8 cellular contexts compared by ENCODE assay signal in the genomic region with DNA sequence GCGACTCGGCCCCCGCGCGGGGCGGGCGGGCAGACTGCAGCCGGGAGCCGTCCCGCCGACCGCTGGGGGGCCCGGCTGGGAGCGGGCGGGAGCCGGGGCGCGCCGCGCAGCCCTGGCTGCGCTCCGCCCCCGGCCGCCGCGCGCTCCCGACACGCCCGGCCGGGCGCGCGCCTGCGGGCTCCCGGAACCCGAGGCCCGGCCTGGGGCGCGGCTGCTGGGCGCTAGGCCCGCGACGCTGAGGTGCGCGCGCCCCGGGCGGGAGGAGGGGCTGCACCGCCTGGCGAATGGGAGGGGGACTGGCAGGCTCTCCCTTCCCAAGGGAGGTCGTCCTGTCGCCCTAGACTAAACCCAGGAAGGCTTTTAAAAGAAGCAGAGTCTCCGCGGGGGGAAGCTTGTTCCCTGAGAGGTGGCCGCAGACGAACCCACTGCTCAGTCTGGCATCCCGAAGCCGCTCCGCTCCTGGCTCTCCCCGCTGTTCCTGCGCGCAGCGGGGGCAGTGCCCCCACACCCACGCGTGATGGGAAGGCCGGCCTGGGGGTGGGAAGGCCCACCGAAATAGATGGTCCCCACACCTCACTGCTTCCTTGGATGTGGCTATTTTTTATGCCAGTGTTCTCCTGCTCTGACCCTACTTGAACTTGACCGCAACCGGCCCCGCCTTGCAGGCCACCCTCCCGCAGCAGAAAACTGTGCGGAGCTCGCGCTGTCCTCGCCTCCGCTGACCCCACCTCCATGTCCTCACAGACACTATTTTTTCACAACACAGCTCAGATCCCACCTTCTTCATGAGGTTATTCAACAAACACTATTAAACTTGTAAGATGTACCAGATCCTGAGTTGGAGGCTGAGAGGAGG. TPM values are rescaled to one million over a fixed set of nuclear protein-coding genes. Genes with fewer than 3 reads are reported as not detected.
A peak's percentile ranks its signal among the peaks of the same experiment; 100 is the strongest.
DNase-seq lines count a peak whose midpoint lies in the region; ATAC-seq and TF ChIP-seq lines count a peak whose summit lies in the region.

A gene with protein sequence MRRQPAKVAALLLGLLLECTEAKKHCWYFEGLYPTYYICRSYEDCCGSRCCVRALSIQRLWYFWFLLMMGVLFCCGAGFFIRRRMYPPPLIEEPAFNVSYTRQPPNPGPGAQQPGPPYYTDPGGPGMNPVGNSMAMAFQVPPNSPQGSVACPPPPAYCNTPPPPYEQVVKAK (minus strand): TSS at position 125 of the 856 bp plus-strand sequence. CDS start 178 bp downstream, outside the sequence.

- dilution Hi-C loops in IMR-90 (cut with HindIII; ENCODE audit: low sequenced_read_pairs, unreplicated experiment): no loop called here

- H3K4me3 Mint-ChIP-seq in activated naive CD4-positive, alpha-beta T cell treated with anti-CD3 and anti-CD28 coated beads for 36 hours: peak within 1 kb of the TSS; percentile 91
- peak within 1 kb of the TSS; percentile 91 for H3K4me3 Mint-ChIP-seq in nephron progenitor cell

- peak within 1 kb of the TSS; percentile 82 for H4K5ac ChIP-seq in IMR-90 (ENCODE audit: low read depth, low read length)

- no peak for TF ChIP-seq POLR2A in IMR-90 (IDR thresholded peaks at IDR 0.05; ENCODE audit: low read depth, low read length)

- peak within 1 kb of the TSS; percentile 88 for H2BK120ac ChIP-seq in IMR-90 (ENCODE audit: low read depth, low read length)

- H3K36me3 Mint-ChIP-seq in activated naive CD4-positive, alpha-beta T cell treated with anti-CD3 and anti-CD28 coated beads for 36 hours (ENCODE audit: low read depth): peaks cover 9% of the 10 kb centered on the region
- H3K36me3 Mint-ChIP-seq in nephron progenitor cell (ENCODE audit: low read depth): peaks cover 8% of the 10 kb centered on the region

- H3K4me3 ChIP-seq in IMR-90 (ENCODE audit: insufficient read depth, low read depth, low read length): peak within 1 kb of the TSS; percentile 67
- H3K4me3 ChIP-seq in RWPE2 (ENCODE audit: severe bottlenecking): peak within 1 kb of the TSS; percentile 100
- H3K4me3 ChIP-seq in thoracic aorta: peak within 1 kb of the TSS; percentile 96

- in situ Hi-C loops in IMR-90 (cut with MboI; ENCODE audit: low sequenced_read_pairs): loop anchor here (25.0 kb wide), 1 partner anchor 810 kb away; a partner anchor contains a TSS

- H3K23ac ChIP-seq in IMR-90 (ENCODE audit: low read depth, low read length): peak within 1 kb of the TSS; percentile 93

- whole genome bisulfite sequencing in IMR-90 (ENCODE audit: extremely low coverage in 2 of 2, insufficient read length in 1 of 2), 2 experiments: 1% methylated on average over 40 of the region's 77 CpGs; no CpG with 5 or more reads in 1 of the 2 experiments

- peak within 1 kb of the TSS; percentile 69; the same call in 2 of the 3 replicates for H2BK15ac ChIP-seq in IMR-90 (ENCODE audit: low read depth, low read length)

- H3K9me1 ChIP-seq in IMR-90 (ENCODE audit: insufficient read depth, low read length): peaks cover 29% of the 10 kb centered on the region

- ATAC-seq in GM21528 (IDR thresholded peaks at IDR 0.05; ENCODE audit: low FRiP score, unreplicated experiment) (peak; percentile 43), IMR-90 (ENCODE audit: low read depth) (peak; percentile 74), RWPE2 (ENCODE audit: low read depth) (peak; percentile 32), foreskin keratinocyte (peak; percentile 58), thoracic aorta (ENCODE audit: insufficient number of reproducible peaks, low FRiP score, low read depth) (peak; percentile 82)

- H3K14ac ChIP-seq in IMR-90 (replicated peaks; ENCODE audit: low read depth, low read length): peak within 1 kb of the TSS; percentile 94

- no peaks in the 10 kb centered on the region for H3K27me3 Mint-ChIP-seq in activated naive CD4-positive, alpha-beta T cell treated with anti-CD3 and anti-CD28 coated beads for 36 hours (ENCODE audit: low read depth)
- H3K27me3 Mint-ChIP-seq in nephron progenitor cell (ENCODE audit: low read depth, poor library complexity): peaks cover 43% of the 10 kb centered on the region

- TF ChIP-seq CTCF in IMR-90 (conservative IDR thresholded peaks at IDR 0.05; ENCODE audit: low read depth, low read length) (no peak), RWPE2 (IDR thresholded peaks at IDR 0.05; ENCODE audit: poor library complexity, severe bottlenecking) (no peak), foreskin keratinocyte (conservative IDR thresholded peaks at IDR 0.05) (peak; percentile 0), nephron progenitor cell (IDR thresholded peaks at IDR 0.05) (no peak), thoracic aorta (IDR thresholded peaks at IDR 0.05) (no peak)

- no peak for TF ChIP-seq RAD21 in IMR-90 (IDR thresholded peaks at IDR 0.05; ENCODE audit: low read length)

- H3K27ac ChIP-seq in IMR-90 (ENCODE audit: insufficient read depth, low read length) (peak within 1 kb of the TSS; percentile 92), RWPE2 (ENCODE audit: poor library complexity, severe bottlenecking) (peak within 1 kb of the TSS; percentile 96), foreskin keratinocyte (peak within 1 kb of the TSS; percentile 79), thoracic aorta (peak within 1 kb of the TSS; percentile 91 to 95)

- H2AK9ac ChIP-seq in IMR-90 (replicated peaks; ENCODE audit: low read depth, low read length, poor library complexity): peak within 1 kb of the TSS; percentile 96

- H3K4ac ChIP-seq in IMR-90 (ENCODE audit: low read depth, low read length): peak within 1 kb of the TSS; percentile 79

- peak within 1 kb of the TSS; percentile 87 for H3K4me2 ChIP-seq in IMR-90 (ENCODE audit: low read depth, low read length)

- peaks cover 3 to 44% of the 10 kb centered on the region in 2 experiments; a peak in 3 of 4 replicates for H3K79me1 ChIP-seq in IMR-90 (ENCODE audit: low read depth in 1 of 2, low read length in 2 of 2)

- peak within 1 kb of the TSS; percentile 79 for H3K18ac ChIP-seq in IMR-90 (ENCODE audit: low read depth, low read length)

- H3K27me3 ChIP-seq in IMR-90 (ENCODE audit: control insufficient read depth, insufficient read depth, low read length) (no peaks in the 10 kb centered on the region), RWPE2 (ENCODE audit: insufficient read depth, poor library complexity, severe bottlenecking) (no peaks in the 10 kb centered on the region), foreskin keratinocyte (no peaks in the 10 kb centered on the region), thoracic aorta (replicated peaks; ENCODE audit: insufficient read depth) (no peaks in the 10 kb centered on the region)

- no TSS peak for BruUV-seq in IMR-90 (replicated peaks; lab: Mats Ljungman, UMichigan)

- H3K9me3 ChIP-seq in IMR-90 (ENCODE audit: control insufficient read depth, insufficient read depth, low read length) (no peaks in the 10 kb centered on the region), RWPE2 (ENCODE audit: severe bottlenecking) (no peaks in the 10 kb centered on the region), thoracic aorta (no peaks in the 10 kb centered on the region)

- H4K20me1 ChIP-seq in IMR-90 (ENCODE audit: insufficient read depth, low read length): peaks cover 18% of the 10 kb centered on the region

- peaks cover 63% of the 10 kb centered on the region for H3K4me1 Mint-ChIP-seq in activated naive CD4-positive, alpha-beta T cell treated with anti-CD3 and anti-CD28 coated beads for 36 hours (ENCODE audit: low read depth)
- H3K4me1 Mint-ChIP-seq in nephron progenitor cell: peaks cover 44% of the 10 kb centered on the region

- peak within 1 kb of the TSS; percentile 79 for H3K56ac ChIP-seq in IMR-90 (ENCODE audit: extremely low read depth, insufficient read depth, low read length)

- H2BK20ac ChIP-seq in IMR-90 (ENCODE audit: low read depth, low read length): peak within 1 kb of the TSS; percentile 64

- peak within 1 kb of the TSS; percentile 91 to 94 for H4K8ac ChIP-seq in IMR-90 (ENCODE audit: low read depth in 2 of 2, low read length in 2 of 2)

- peak within 1 kb of the TSS; percentile 77 for H2BK5ac ChIP-seq in IMR-90 (ENCODE audit: low read depth, low read length, poor library complexity, severe bottlenecking)

- peaks cover 28% of the 10 kb centered on the region for H3K4me1 ChIP-seq in IMR-90 (ENCODE audit: control insufficient read depth, insufficient read depth, low read length)
- H3K4me1 ChIP-seq in RWPE2 (ENCODE audit: insufficient read depth, poor library complexity, severe bottlenecking): peaks cover 33% of the 10 kb centered on the region
- H3K4me1 ChIP-seq in foreskin keratinocyte: peaks cover 19% of the 10 kb centered on the region
- peaks cover 44 to 54% of the 10 kb centered on the region in 2 donors for H3K4me1 ChIP-seq in thoracic aorta (ENCODE audit: control insufficient read depth in 1 of 2, low read depth in 2 of 2)

- CTCF ChIA-PET in IMR-90 (lab: Yijun Ruan, JAX): interaction anchor here (0.6 to 1.5 kb wide), 3 partner anchors 22 to 430 kb away, joined by 3 to 7 read pairs (median 3); no protein-coding TSS in a partner anchor
- CTCF ChIA-PET in activated naive CD4-positive, alpha-beta T cell treated with anti-CD3 and anti-CD28 coated beads for 36 hours (lab: Charles Lee): interaction anchor here (0.9 to 1.9 kb wide), 6 partner anchors 18 to 145 kb away, joined by 3 to 14 read pairs (median 4); no protein-coding TSS in a partner anchor

- H4K91ac ChIP-seq in IMR-90 (ENCODE audit: insufficient read depth, low read depth, low read length): peak within 1 kb of the TSS; percentile 82

- H3K9ac ChIP-seq in IMR-90 (ENCODE audit: low read depth, low read length): peak within 1 kb of the TSS; percentile 92

- H3K9me3 Mint-ChIP-seq in activated naive CD4-positive, alpha-beta T cell treated with anti-CD3 and anti-CD28 coated beads for 36 hours: no peaks in the 10 kb centered on the region
- H3K9me3 Mint-ChIP-seq in nephron progenitor cell: no peaks in the 10 kb centered on the region

- POLR2A ChIA-PET in IMR-90 (lab: Charles Lee; ENCODE audit: unreplicated experiment): no interaction called here

- H3K36me3 ChIP-seq in IMR-90 (ENCODE audit: control insufficient read depth, insufficient read depth, low read length) (no peaks in the 10 kb centered on the region), RWPE2 (ENCODE audit: low read depth) (no peaks in the 10 kb centered on the region), thoracic aorta (no peaks in the 10 kb centered on the region)

- intact Hi-C loops in IMR-90 (cut with micrococcal nuclease): loop anchor here (2.0 to 10.0 kb wide), 2 partner anchors 94 to 798 kb away; no protein-coding TSS in a partner anchor
- intact Hi-C loops in activated naive CD4-positive, alpha-beta T cell treated with anti-CD3 and anti-CD28 coated beads for 36 hours (cut with micrococcal nuclease): loop anchor here (1.0 to 10.0 kb wide), 4 partner anchors 64 to 578 kb away; a partner anchor contains a TSS

- peak; percentile 48 for DNase-seq in DMS53 treated with DMSO at 0.1 percent for 48 hours (lab: John Stamatoyannopoulos, UW; ENCODE audit: unreplicated experiment)
- DNase-seq in IMR-90: peak; percentile 63
- no peak for DNase-seq in RWPE2 (ENCODE audit: low spot score)
- DNase-seq in activated naive CD4-positive, alpha-beta T cell treated with anti-CD3 and anti-CD28 coated beads for 36 hours: peak; percentile 53
- DNase-seq in foreskin keratinocyte: no peak
- peak; percentile 75 for DNase-seq in nephron progenitor cell
- DNase-seq in thoracic aorta (ENCODE audit: low spot score): peak; percentile 33

- peak within 1 kb of the TSS; percentile 76 for H2AK5ac ChIP-seq in IMR-90 (ENCODE audit: low read depth, low read length)

- H2AFZ ChIP-seq in IMR-90 (replicated peaks; ENCODE audit: low read length, poor library complexity): peak within 1 kb of the TSS; percentile 96

- peak within 1 kb of the TSS; percentile 97 for H3K27ac Mint-ChIP-seq in activated naive CD4-positive, alpha-beta T cell treated with anti-CD3 and anti-CD28 coated beads for 36 hours
- no peak within 1 kb of the TSS for H3K27ac Mint-ChIP-seq in nephron progenitor cell

RNA-seq across cellular contexts. Expression of the gene that starts here (rescaled TPM):
- 94.5 and 94.7 TPM in 2 replicates for total RNA-seq in IMR-90 (2012; rRNA removed)
- polyA plus RNA-seq in IMR-90 (2012; rRNA removed): 54.5 and 60.2 TPM in 2 replicates
- 39.0 and 52.2 TPM in 2 replicates for polyA plus RNA-seq in IMR-90 (2012; cell fraction: cytosol; rRNA removed)
- polyA plus RNA-seq in IMR-90 (2012; cell fraction: nucleus; rRNA removed; ENCODE audit: low replicate concordance): 26.0 and 27.4 TPM in 2 replicates
- total RNA-seq in activated naive CD4-positive, alpha-beta T cell treated with anti-CD3 and anti-CD28 coated beads for 36 hours: 100 to 1,000 TPM; 100 to 102 TPM
- total RNA-seq in foreskin keratinocyte: 88.1 and 94.1 TPM in 2 replicates
- 53.3 and 64.8 TPM in 2 replicates for polyA plus RNA-seq in foreskin keratinocyte
- 100 to 1,000 TPM in 1 of 2 donors, 10 to 100 TPM in 1; 88.9 to 131 TPM for total RNA-seq in thoracic aorta

Comparison
In these comparisons a context has a peak if more than half of its experiments do, and no peak if none do; other contexts are left out.
1. DNase-seq: peak in DMS53 treated with DMSO at 0.1 percent for 48 hours (single experiment), IMR-90 (single experiment), activated naive CD4-positive, alpha-beta T cell treated with anti-CD3 and anti-CD28 coated beads for 36 hours (single experiment), nephron progenitor cell (single experiment) and thoracic aorta (single experiment); none in RWPE2 (single experiment) and foreskin keratinocyte (0 of 2).
2. ATAC-seq: peak in every context shown above with its lines; median percentile 82 in thoracic aorta; 74 in IMR-90; 58 in foreskin keratinocyte; 43 in GM21528; 32 in RWPE2.
3. Peak in every context shown above with its lines, with median percentiles within 50 percentile points of each other: H3K27ac ChIP-seq and H3K4me3 ChIP-seq.